Comparison of ENCODE assay signal across 18 cellular contexts in the genomic region with DNA sequence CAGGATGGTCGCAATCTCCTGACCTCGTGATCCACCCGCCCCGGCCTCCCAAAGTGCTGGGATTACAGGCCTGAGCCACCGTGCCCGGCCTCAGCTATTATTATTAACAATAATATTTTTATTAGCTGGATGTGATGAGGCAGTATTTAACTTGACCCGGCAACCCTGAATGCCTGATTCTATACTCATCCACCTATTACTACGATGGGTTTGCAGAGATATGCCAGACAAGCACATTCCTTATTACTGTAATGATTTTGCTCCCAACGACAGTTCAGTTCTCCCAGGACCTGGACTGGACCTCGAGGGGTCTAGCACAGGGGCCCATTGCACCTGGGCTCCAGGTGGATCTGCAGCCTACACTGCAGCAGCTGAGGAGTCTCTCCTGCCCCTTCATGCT. TPM values are rescaled to one million over a fixed set of nuclear protein-coding genes. Genes with fewer than 3 reads are reported as not detected.
DNase-seq lines count a peak whose midpoint lies in the region; ATAC-seq and TF ChIP-seq lines count a peak whose summit lies in the region.
"Had no signal": no experiment of that assay in that cellular context is flagged by ENCODE, and none has a peak within 500 bp of the region (broad histone marks: within the 10 kb centered on the region; RNA-seq: fewer than 3 reads in every experiment).

No MANE protein-coding gene starts in this region.

- no peaks in the 10 kb centered on the region for H3K36me3 Mint-ChIP-seq in CD14-positive monocyte
- no peaks in the 10 kb centered on the region for H3K36me3 Mint-ChIP-seq in T-helper 17 cell (ENCODE audit: low read depth)
- H3K36me3 Mint-ChIP-seq: CD8-positive, alpha-beta T cell had no signal

- no peak overlapping the region for H3K4me3 ChIP-seq in IMR-90 (ENCODE audit: insufficient read depth, low read depth, low read length)
- H3K4me3 ChIP-seq in neuronal stem cell (ENCODE audit: low read length in 2 of 2), result peak overlapping the region in 1 of 2 donors; percentile 55
- H3K4me3 ChIP-seq in spleen, result no peak overlapping the region
- H3K4me3 ChIP-seq: A549, BLaER1, GM23338, K562 had no signal

- H3K18ac ChIP-seq in IMR-90 (ENCODE audit: low read depth, low read length), result peak overlapping the region; percentile 43; the same call in 1 of the 2 replicates
- peak overlapping the region; percentile 86 for H3K18ac ChIP-seq in neuronal stem cell (ENCODE audit: low read length)

- H4K91ac ChIP-seq in IMR-90 (ENCODE audit: insufficient read depth, low read depth, low read length) (no peak overlapping the region), neuronal stem cell (ENCODE audit: low read depth, low read length, poor library complexity) (no peak overlapping the region)

- ATAC-seq in IMR-90 (ENCODE audit: low read depth) (no peak; the same call in 1 of the 2 replicates), T-helper 17 cell (no peak), GM19467 (IDR thresholded peaks at IDR 0.05; ENCODE audit: unreplicated experiment) (no peak), GM18868 (IDR thresholded peaks at IDR 0.05; ENCODE audit: unreplicated experiment) (no peak)
- ATAC-seq: CD8-positive, alpha-beta T cell had no signal

- H3K23ac ChIP-seq in IMR-90 (ENCODE audit: low read depth, low read length) (no peak overlapping the region), neuronal stem cell (ENCODE audit: low read depth, low read length, poor library complexity) (no peak overlapping the region)

- H2AK5ac ChIP-seq in IMR-90 (ENCODE audit: low read depth, low read length) (no peak overlapping the region), neuronal stem cell (ENCODE audit: low read depth, low read length) (no peak overlapping the region)

- no peak for TF ChIP-seq RAD21 in IMR-90 (IDR thresholded peaks at IDR 0.05; ENCODE audit: low read length)

- H3K56ac ChIP-seq in IMR-90 (ENCODE audit: extremely low read depth, insufficient read depth, low read length), result no peak overlapping the region

- no peak for TF ChIP-seq CTCF in CD14-positive monocyte (IDR thresholded peaks at IDR 0.05)
- no peak for TF ChIP-seq CTCF in IMR-90 (conservative IDR thresholded peaks at IDR 0.05; ENCODE audit: low read depth, low read length)
- no peak for TF ChIP-seq CTCF in spleen (IDR thresholded peaks at IDR 0.05 in 8 of 11, conservative IDR thresholded peaks at IDR 0.05 in 3 of 11)

- peaks cover 39% of the 10 kb centered on the region for H3K4me1 Mint-ChIP-seq in CD14-positive monocyte
- peaks cover 9% of the 10 kb centered on the region for H3K4me1 Mint-ChIP-seq in T-helper 17 cell

- H3K4ac ChIP-seq in IMR-90 (ENCODE audit: low read depth, low read length) (no peak overlapping the region), neuronal stem cell (ENCODE audit: low read length) (no peak overlapping the region)

- in situ Hi-C loops in IMR-90 (cut with MboI; ENCODE audit: low sequenced_read_pairs), result no loop called here

- no peaks in the 10 kb centered on the region for H4K20me1 ChIP-seq in IMR-90 (ENCODE audit: insufficient read depth, low read length)
- H4K20me1 ChIP-seq: BLaER1 had no signal

- no peak overlapping the region for H2BK20ac ChIP-seq in IMR-90 (ENCODE audit: low read depth, low read length)

- CTCF ChIA-PET in IMR-90 (lab: Yijun Ruan, JAX), result interaction anchor here (0.6 to 2.1 kb wide), 5 partner anchors 9 to 87 kb away, joined by 3 to 8 read pairs (median 4); no protein-coding TSS in a partner anchor

- H3K4me1 ChIP-seq in IMR-90 (ENCODE audit: control insufficient read depth, insufficient read depth, low read length) (no peaks in the 10 kb centered on the region), neuronal stem cell (ENCODE audit: control insufficient read depth in 2 of 2, insufficient read depth in 1 of 2, low read depth in 1 of 2, low read length in 2 of 2) (no peaks in the 10 kb centered on the region), spleen (peaks cover 9 to 51% (median 40%) of the 10 kb centered on the region in 6 donors)
- H3K4me1 ChIP-seq: A549 had no signal

- H3K9me3 Mint-ChIP-seq in CD14-positive monocyte, result peaks cover 0 to 6% (median 0%) of the 10 kb centered on the region in 7 donors
- H3K9me3 Mint-ChIP-seq: CD8-positive, alpha-beta T cell had no signal

- H2AFZ ChIP-seq in IMR-90 (replicated peaks; ENCODE audit: low read length, poor library complexity), result peak overlapping the region; percentile 35
- H2AFZ ChIP-seq in neuronal stem cell (ENCODE audit: low read length), result no peak overlapping the region
- H2AFZ ChIP-seq: GM23338 had no signal

- H2BK5ac ChIP-seq in IMR-90 (ENCODE audit: low read depth, low read length, poor library complexity, severe bottlenecking) (no peak overlapping the region), neuronal stem cell (ENCODE audit: low read length) (no peak overlapping the region)

- H3K9me1 ChIP-seq in IMR-90 (ENCODE audit: insufficient read depth, low read length), result peaks cover 3% of the 10 kb centered on the region; the same call in 1 of the 2 replicates

- no peak overlapping the region for H2BK12ac ChIP-seq in neuronal stem cell (ENCODE audit: low read length)

- H3K4me3 Mint-ChIP-seq in CD14-positive monocyte, result no peak overlapping the region
- H3K4me3 Mint-ChIP-seq in T-helper 17 cell, result no peak overlapping the region
- H3K4me3 Mint-ChIP-seq: CD8-positive, alpha-beta T cell; GM23338 had no signal

- H4K5ac ChIP-seq in IMR-90 (ENCODE audit: low read depth, low read length), result no peak overlapping the region

- no peak overlapping the region for H2BK120ac ChIP-seq in IMR-90 (ENCODE audit: low read depth, low read length)
- H2BK120ac ChIP-seq in neuronal stem cell (ENCODE audit: low read depth, low read length), result no peak overlapping the region

- H3K36me3 ChIP-seq in IMR-90 (ENCODE audit: control insufficient read depth, insufficient read depth, low read length) (no peaks in the 10 kb centered on the region), neuronal stem cell (replicated peaks in 1 of 2; ENCODE audit: control insufficient read depth in 2 of 2, insufficient read depth in 2 of 2, low read length in 2 of 2) (no peaks in the 10 kb centered on the region), spleen (no peaks in the 10 kb centered on the region)
- H3K36me3 ChIP-seq: BLaER1 had no signal

- no TSS peak for BruUV-seq in IMR-90 (replicated peaks; lab: Mats Ljungman, UMichigan)

- H3K9me3 ChIP-seq in IMR-90 (ENCODE audit: control insufficient read depth, insufficient read depth, low read length), result no peaks in the 10 kb centered on the region
- H3K9me3 ChIP-seq in T-helper 17 cell (ENCODE audit: control insufficient read depth, low read length, poor library complexity, severe bottlenecking), result no peaks in the 10 kb centered on the region
- peaks cover 0 to 1% of the 10 kb centered on the region in 2 donors for H3K9me3 ChIP-seq in neuronal stem cell (replicated peaks in 1 of 2; ENCODE audit: control insufficient read depth in 2 of 2, insufficient read depth in 1 of 2, low read depth in 1 of 2, low read length in 2 of 2)
- H3K9me3 ChIP-seq in spleen, result no peaks in the 10 kb centered on the region
- H3K9me3 ChIP-seq: A549 had no signal

- DNase-seq in CD14-positive monocyte (ENCODE audit: low spot score), result no peak
- DNase-seq in IMR-90, result no peak
- no peak for DNase-seq in T-helper 17 cell
- DNase-seq in neuronal stem cell (ENCODE audit: low spot score), result no peak
- no peak for DNase-seq in spleen
- DNase-seq in HuH-7.5 (ENCODE audit: low spot score), result no peak
- DNase-seq: DMS79 treated with DMSO at 0.1 percent for 48 hours, HCEC 1CT had no signal

- no peak overlapping the region for H2AK9ac ChIP-seq in IMR-90 (replicated peaks; ENCODE audit: low read depth, low read length, poor library complexity)

- H3K4me2 ChIP-seq in IMR-90 (ENCODE audit: low read depth, low read length) (no peak overlapping the region), neuronal stem cell (ENCODE audit: insufficient read depth, low read length, poor library complexity, severe bottlenecking) (no peak overlapping the region)
- H3K4me2 ChIP-seq: A549, BLaER1, GM23338 had no signal

- TF ChIP-seq POLR2A in IMR-90 (IDR thresholded peaks at IDR 0.05; ENCODE audit: low read depth, low read length) (no peak), spleen (IDR thresholded peaks at IDR 0.05) (no peak)

- H3K79me1 ChIP-seq in IMR-90 (ENCODE audit: low read depth in 1 of 2, low read length in 2 of 2) (no peaks in the 10 kb centered on the region), neuronal stem cell (ENCODE audit: low read depth, low read length) (no peaks in the 10 kb centered on the region)

- H4K8ac ChIP-seq in IMR-90 (ENCODE audit: low read depth in 2 of 2, low read length in 2 of 2) (no peak overlapping the region; a peak in 1 of 4 replicates), neuronal stem cell (ENCODE audit: low read depth, low read length) (no peak overlapping the region)

- H3K27ac Mint-ChIP-seq in CD14-positive monocyte (peak overlapping the region in 4 of 7 donors; percentile 21 to 63 (median 48)), T-helper 17 cell (peak overlapping the region; percentile 61)
- H3K27ac Mint-ChIP-seq: CD8-positive, alpha-beta T cell; GM23338 had no signal

- intact Hi-C loops in CD14-positive monocyte (cut with micrococcal nuclease), result loop anchor here (5.0 kb wide), 4 partner anchors 69 to 91 kb away; no protein-coding TSS in a partner anchor
- intact Hi-C loops in IMR-90 (cut with micrococcal nuclease), result no loop called here
- intact Hi-C loops in spleen (cut with DNase I; ENCODE audit: low total_unique reads), result no loop called here

- H3K27me3 ChIP-seq in IMR-90 (ENCODE audit: control insufficient read depth, insufficient read depth, low read length) (no peaks in the 10 kb centered on the region; the same call in 1 of the 2 replicates), neuronal stem cell (ENCODE audit: control insufficient read depth in 3 of 3, insufficient read depth in 3 of 3, low read depth in 1 of 3, low read length in 3 of 3) (no peaks in the 10 kb centered on the region), spleen (replicated peaks in 1 of 7) (no peaks in the 10 kb centered on the region)
- H3K27me3 ChIP-seq: BLaER1 had no signal

- H3K27me3 Mint-ChIP-seq in CD14-positive monocyte (ENCODE audit: low read depth in 3 of 3) (no peaks in the 10 kb centered on the region), T-helper 17 cell (no peaks in the 10 kb centered on the region)

- H2BK15ac ChIP-seq in IMR-90 (ENCODE audit: low read depth, low read length) (no peak overlapping the region), neuronal stem cell (ENCODE audit: low read length) (no peak overlapping the region)

- dilution Hi-C loops in IMR-90 (cut with HindIII; ENCODE audit: low sequenced_read_pairs, unreplicated experiment), result no loop called here

- no CpG with 5 or more reads among the region's 10 CpGs for WGBS in IMR-90 (ENCODE audit: extremely low coverage in 2 of 2, insufficient read length in 1 of 2), 2 experiments
- WGBS in neuronal stem cell (ENCODE audit: extremely low coverage in 2 of 2, insufficient read length in 2 of 2, insufficient replicate concordance in 1 of 2), 2 donors, result no CpG with 5 or more reads among the region's 10 CpGs
- 87 to 95% (median 93%) methylated on average over 10 of the region's 10 CpGs for WGBS in spleen, 5 donors

- H3K27ac ChIP-seq in IMR-90 (ENCODE audit: insufficient read depth, low read length), result no peak overlapping the region
- H3K27ac ChIP-seq in neuronal stem cell (replicated peaks; ENCODE audit: low read length), result no peak overlapping the region
- no peak overlapping the region for H3K27ac ChIP-seq in spleen
- H3K27ac ChIP-seq: 22Rv1, A549 had no signal

- POLR2A ChIA-PET in IMR-90 (lab: Charles Lee; ENCODE audit: unreplicated experiment), result no interaction called here

- H3K9ac ChIP-seq in IMR-90 (ENCODE audit: low read depth, low read length) (no peak overlapping the region), neuronal stem cell (ENCODE audit: low read depth, low read length, poor library complexity) (no peak overlapping the region)
- H3K9ac ChIP-seq: BLaER1 had no signal

- H3K14ac ChIP-seq in IMR-90 (replicated peaks; ENCODE audit: low read depth, low read length) (peak overlapping the region; percentile 31; the same call in 1 of the 2 replicates), neuronal stem cell (ENCODE audit: low read length) (no peak overlapping the region)

RNA-seq across cellular contexts. Expression of a gene that starts 32.6 kb away (rescaled TPM):
- polyA plus RNA-seq in CD14-positive monocyte (not detected), IMR-90 (2012; rRNA removed) (not detected in 2 replicates), spleen (not detected)
- total RNA-seq in IMR-90 (2012; rRNA removed) (not detected in 2 replicates), T-helper 17 cell (not detected), spleen (not detected)
- polyA plus RNA-seq in IMR-90 (2012; cell fraction: cytosol; rRNA removed), result not detected in 2 replicates
- polyA plus RNA-seq in IMR-90 (2012; cell fraction: nucleus; rRNA removed; ENCODE audit: low replicate concordance), result not detected in 2 replicates
- polyA plus RNA-seq in neuronal stem cell (2013, experiment 1 of 2), result not detected
- not detected for polyA plus RNA-seq in neuronal stem cell (2013, experiment 2 of 2)
- total RNA-seq: Calu3; CD8-positive, alpha-beta T cell; GM23338; HT-29 had no signal
- polyA plus RNA-seq: A549, GM23338 had no signal

Comparison
In these comparisons a context has a peak if more than half of its experiments do, and no peak if none do; other contexts are left out.
1. intact Hi-C loops: an anchor here in CD14-positive monocyte (5.0 kb wide); none called in IMR-90 and spleen.